ENCODE assay signal across 8 cellular contexts in the genomic region with DNA sequence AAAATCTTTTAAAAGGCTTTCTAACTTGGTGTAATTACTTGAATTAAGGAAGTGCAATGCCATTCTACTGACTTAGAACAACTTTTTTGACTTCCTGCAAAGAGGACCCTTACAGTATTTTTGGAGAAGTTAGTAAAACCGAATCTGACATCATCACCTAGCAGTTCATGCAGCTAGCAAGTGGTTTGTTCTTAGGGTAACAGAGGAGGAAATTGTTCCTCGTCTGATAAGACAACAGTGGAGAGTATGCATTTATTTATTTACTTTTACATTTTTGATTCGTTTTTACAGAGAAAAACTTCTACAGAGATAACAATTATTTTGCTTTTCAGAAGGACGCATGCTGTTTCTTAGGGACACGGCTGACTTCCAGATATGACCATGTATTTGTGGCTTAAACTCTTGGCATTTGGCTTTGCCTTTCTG.
DNase-seq lines count a peak whose midpoint lies in the region; ATAC-seq and TF ChIP-seq lines count a peak whose summit lies in the region.

A gene with protein sequence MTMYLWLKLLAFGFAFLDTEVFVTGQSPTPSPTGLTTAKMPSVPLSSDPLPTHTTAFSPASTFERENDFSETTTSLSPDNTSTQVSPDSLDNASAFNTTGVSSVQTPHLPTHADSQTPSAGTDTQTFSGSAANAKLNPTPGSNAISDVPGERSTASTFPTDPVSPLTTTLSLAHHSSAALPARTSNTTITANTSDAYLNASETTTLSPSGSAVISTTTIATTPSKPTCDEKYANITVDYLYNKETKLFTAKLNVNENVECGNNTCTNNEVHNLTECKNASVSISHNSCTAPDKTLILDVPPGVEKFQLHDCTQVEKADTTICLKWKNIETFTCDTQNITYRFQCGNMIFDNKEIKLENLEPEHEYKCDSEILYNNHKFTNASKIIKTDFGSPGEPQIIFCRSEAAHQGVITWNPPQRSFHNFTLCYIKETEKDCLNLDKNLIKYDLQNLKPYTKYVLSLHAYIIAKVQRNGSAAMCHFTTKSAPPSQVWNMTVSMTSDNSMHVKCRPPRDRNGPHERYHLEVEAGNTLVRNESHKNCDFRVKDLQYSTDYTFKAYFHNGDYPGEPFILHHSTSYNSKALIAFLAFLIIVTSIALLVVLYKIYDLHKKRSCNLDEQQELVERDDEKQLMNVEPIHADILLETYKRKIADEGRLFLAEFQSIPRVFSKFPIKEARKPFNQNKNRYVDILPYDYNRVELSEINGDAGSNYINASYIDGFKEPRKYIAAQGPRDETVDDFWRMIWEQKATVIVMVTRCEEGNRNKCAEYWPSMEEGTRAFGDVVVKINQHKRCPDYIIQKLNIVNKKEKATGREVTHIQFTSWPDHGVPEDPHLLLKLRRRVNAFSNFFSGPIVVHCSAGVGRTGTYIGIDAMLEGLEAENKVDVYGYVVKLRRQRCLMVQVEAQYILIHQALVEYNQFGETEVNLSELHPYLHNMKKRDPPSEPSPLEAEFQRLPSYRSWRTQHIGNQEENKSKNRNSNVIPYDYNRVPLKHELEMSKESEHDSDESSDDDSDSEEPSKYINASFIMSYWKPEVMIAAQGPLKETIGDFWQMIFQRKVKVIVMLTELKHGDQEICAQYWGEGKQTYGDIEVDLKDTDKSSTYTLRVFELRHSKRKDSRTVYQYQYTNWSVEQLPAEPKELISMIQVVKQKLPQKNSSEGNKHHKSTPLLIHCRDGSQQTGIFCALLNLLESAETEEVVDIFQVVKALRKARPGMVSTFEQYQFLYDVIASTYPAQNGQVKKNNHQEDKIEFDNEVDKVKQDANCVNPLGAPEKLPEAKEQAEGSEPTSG (N-terminal part only) (plus strand): TSS at position 147 of the 426 bp plus-strand sequence. CDS start 229 bp downstream, at position 376.

- ATAC-seq in GM18505 (IDR thresholded peaks at IDR 0.05; ENCODE audit: unreplicated experiment): peak; percentile 71
- peak; percentile 71 for ATAC-seq in GM21737 (IDR thresholded peaks at IDR 0.05; ENCODE audit: unreplicated experiment)
- ATAC-seq in stimulated activated naive B cell treated with anti-CD40 and anti-IgM and Interleukin-4, amounts not matched to agents 10 μg/mL and 1 μg/mL and 100 μg/mL, for 72 hours (replicated peaks): peak; percentile 86 to 87

- no peaks in the 10 kb centered on the region for H3K36me3 ChIP-seq in MM.1S (replicated peaks; ENCODE audit: insufficient read depth, low read length)
- no peaks in the 10 kb centered on the region for H3K36me3 ChIP-seq in duodenal mucosa (ENCODE audit: control insufficient read depth in 1 of 2, insufficient read depth in 2 of 2, low read length in 2 of 2)

- peak within 1 kb of the TSS; percentile 96 for H3K27ac Mint-ChIP-seq in stimulated activated naive B cell treated with anti-CD40 and anti-IgM and Interleukin-4, amounts not matched to agents 10 μg/mL and 1 μg/mL and 100 μg/mL, for 72 hours

- TF ChIP-seq CTCF in MM.1S (IDR thresholded peaks at IDR 0.05; ENCODE audit: low read length): no peak

- DNase-seq in MM.1S: peak; percentile 2
- DNase-seq in stimulated activated naive B cell treated with anti-CD40 and anti-IgM and Interleukin-4, amounts not matched to agents 10 μg/mL and 1 μg/mL and 100 μg/mL, for 72 hours: no peak
- DNase-seq in NCI-H2227 treated with DMSO at 0.1 percent for 48 hours (lab: John Stamatoyannopoulos, UW): no peak
- no peak for DNase-seq in RKO (ENCODE audit: low spot score)
- no peak for DNase-seq in posterior cingulate gyrus

- H3K9me3 Mint-ChIP-seq in stimulated activated naive B cell treated with anti-CD40 and anti-IgM and Interleukin-4, amounts not matched to agents 10 μg/mL and 1 μg/mL and 100 μg/mL, for 72 hours: peaks cover 1 to 8% of the 10 kb centered on the region in 2 donors

- H3K27me3 ChIP-seq in MM.1S (replicated peaks; ENCODE audit: insufficient read depth, low read length) (no peaks in the 10 kb centered on the region), duodenal mucosa (ENCODE audit: control insufficient read depth in 1 of 2, insufficient read depth in 2 of 2, low read length in 2 of 2) (no peaks in the 10 kb centered on the region)

- H3K4me1 ChIP-seq in MM.1S (ENCODE audit: low read length): no peaks in the 10 kb centered on the region
- no peaks in the 10 kb centered on the region for H3K4me1 ChIP-seq in duodenal mucosa (ENCODE audit: control insufficient read depth in 1 of 2, insufficient read depth in 2 of 2, low read length in 2 of 2)

- no peak within 1 kb of the TSS for H3K9ac ChIP-seq in MM.1S (ENCODE audit: low read length)
- peak within 1 kb of the TSS; percentile 10 to 51 for H3K9ac ChIP-seq in duodenal mucosa (ENCODE audit: low read depth in 1 of 2, low read length in 2 of 2)

- H3K4me3 ChIP-seq in MM.1S (ENCODE audit: low read length) (no peak within 1 kb of the TSS), duodenal mucosa (ENCODE audit: low read depth in 1 of 2, low read length in 2 of 2) (peak within 1 kb of the TSS; percentile 28 to 36)

- no peaks in the 10 kb centered on the region for H3K27me3 Mint-ChIP-seq in stimulated activated naive B cell treated with anti-CD40 and anti-IgM and Interleukin-4, amounts not matched to agents 10 μg/mL and 1 μg/mL and 100 μg/mL, for 72 hours

- H3K36me3 Mint-ChIP-seq in stimulated activated naive B cell treated with anti-CD40 and anti-IgM and Interleukin-4, amounts not matched to agents 10 μg/mL and 1 μg/mL and 100 μg/mL, for 72 hours: peaks cover 21 to 35% of the 10 kb centered on the region in 2 donors

- H3K4me1 Mint-ChIP-seq in stimulated activated naive B cell treated with anti-CD40 and anti-IgM and Interleukin-4, amounts not matched to agents 10 μg/mL and 1 μg/mL and 100 μg/mL, for 72 hours: peaks cover 33 to 54% of the 10 kb centered on the region in 2 donors

- H3K4me2 ChIP-seq in MM.1S (ENCODE audit: low read depth, low read length): no peak within 1 kb of the TSS

- intact Hi-C loops in posterior cingulate gyrus (cut with DNase I): no loop called here

- H3K27ac ChIP-seq in MM.1S (ENCODE audit: low read length) (no peak within 1 kb of the TSS), duodenal mucosa (ENCODE audit: low read depth, low read length) (peak within 1 kb of the TSS; percentile 56)

- H3K4me3 Mint-ChIP-seq in stimulated activated naive B cell treated with anti-CD40 and anti-IgM and Interleukin-4, amounts not matched to agents 10 μg/mL and 1 μg/mL and 100 μg/mL, for 72 hours: peak within 1 kb of the TSS; percentile 85 to 91

- no peaks in the 10 kb centered on the region for H3K9me2 ChIP-seq in MM.1S (replicated peaks; ENCODE audit: insufficient read depth, low read length)

- H3F3A ChIP-seq in MM.1S (ENCODE audit: insufficient read depth, low read length): no peaks in the 10 kb centered on the region

- H4K20me1 ChIP-seq in MM.1S (ENCODE audit: insufficient read depth, low read length): no peaks in the 10 kb centered on the region

- peak; percentile 63 for TF ChIP-seq POLR2A in GM18505 (IDR thresholded peaks at IDR 0.05; ENCODE audit: borderline replicate concordance, extremely low read depth, insufficient read depth, insufficient read length)

- H3K79me2 ChIP-seq in MM.1S (ENCODE audit: low read length): no peaks in the 10 kb centered on the region

- H2AFZ ChIP-seq in MM.1S (ENCODE audit: low read length): no peak within 1 kb of the TSS

- H3K9me3 ChIP-seq in MM.1S (replicated peaks; ENCODE audit: insufficient read depth, low read length): no peaks in the 10 kb centered on the region
- H3K9me3 ChIP-seq in duodenal mucosa (ENCODE audit: control insufficient read depth in 1 of 2, low read length in 2 of 2): no peaks in the 10 kb centered on the region
